Comparison of ENCODE assay signal across 11 cellular contexts in genomic region chr15:45962733-45963132, GRCh38.
"Had no signal": no experiment of that assay in that cellular context is flagged by ENCODE, and none has a peak within 500 bp of the region (broad histone marks: within the 10 kb centered on the region; RNA-seq: fewer than 3 reads in every experiment).

No MANE protein-coding gene starts in this region.

- H2AFZ ChIP-seq: GM23248, GM23338 had no signal

- FAIRE-seq: H1, H54 had no signal

- H3K9me3 ChIP-seq: HAP-1 had no signal

- H3K4me3 ChIP-seq: GM23248, GM23338, HAP-1 had no signal

- H3K36me3 ChIP-seq: HAP-1 had no signal

- H3K27ac ChIP-seq: GM23248 had no signal

- H3K4me2 ChIP-seq: GM23338 had no signal

- DNase-seq: GM23248, GOT3, H7, H9, HCEC 1CT, HFFc6 had no signal

- H3K9ac ChIP-seq: GM23248 had no signal

- ATAC-seq: GM23338, HCT116 had no signal

- H3K4me1 ChIP-seq: HAP-1 had no signal
